In the genomic region with DNA sequence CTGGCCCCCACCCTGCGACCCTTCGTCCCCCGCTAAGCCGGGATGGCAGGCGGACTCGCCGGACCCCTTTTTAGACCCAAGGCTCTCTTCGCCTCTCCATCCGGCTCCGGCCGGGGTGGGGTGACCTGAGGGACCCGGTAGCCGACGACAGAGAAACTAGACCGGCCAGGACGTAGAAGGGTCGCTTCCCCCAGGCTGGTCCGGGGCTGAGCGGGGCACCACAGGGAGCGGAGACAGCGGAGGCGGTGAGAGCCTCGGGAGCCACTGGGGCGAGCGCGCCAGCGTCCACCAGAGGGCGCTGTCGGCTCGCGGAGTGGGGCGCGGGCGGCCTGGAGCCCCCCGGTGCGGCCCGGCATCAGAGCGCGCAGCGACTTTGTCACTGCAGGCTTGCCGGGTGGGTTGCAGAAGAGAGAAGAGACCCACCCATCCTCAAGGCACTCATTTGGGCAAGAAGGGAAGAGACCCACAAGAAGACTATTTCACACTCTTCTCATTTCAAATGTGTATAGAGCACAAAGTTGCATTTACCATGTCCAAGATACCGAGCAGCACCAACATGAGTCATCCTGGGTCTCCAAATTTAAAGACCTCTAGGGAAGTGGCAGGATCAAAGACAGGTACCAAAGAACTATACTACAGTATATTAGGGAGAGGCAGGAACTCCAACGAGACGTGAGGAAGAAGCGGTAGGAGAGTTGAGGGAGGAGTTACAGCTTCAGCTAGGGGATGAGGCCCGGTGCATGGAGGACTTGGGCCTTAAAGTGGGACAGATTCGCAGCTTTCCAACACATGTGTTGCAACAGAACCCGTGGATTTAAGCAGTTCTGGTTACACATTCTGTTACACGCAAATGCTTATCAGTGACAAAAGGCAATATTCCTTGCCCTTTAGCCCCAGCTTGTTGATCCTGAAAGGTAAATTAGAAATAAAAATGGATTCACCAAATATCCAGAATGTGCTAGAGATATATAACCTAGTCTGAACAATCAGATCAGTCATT, we compare ENCODE assay signal across 8 cellular contexts. TPM values are rescaled to one million over a fixed set of nuclear protein-coding genes. Genes with fewer than 3 reads are reported as not detected.
DNase-seq lines count a peak whose midpoint lies in the region; ATAC-seq, FAIRE-seq and TF ChIP-seq lines count a peak whose summit lies in the region.

No MANE protein-coding gene starts in this region.

- intact Hi-C loops in pancreas (cut with DNase I), result loop anchor here in 2 of 3 donors (5.0 to 10.0 kb wide), 2 partner anchors 131 to 293 kb away; no protein-coding TSS in a partner anchor
- intact Hi-C loops in upper lobe of right lung (cut with DNase I), result loop anchor here (5.0 kb wide), 1 partner anchor 283 kb away; no protein-coding TSS in a partner anchor

- no peaks in the 10 kb centered on the region for H3K36me3 Mint-ChIP-seq in activated naive CD4-positive, alpha-beta T cell treated with anti-CD3 and anti-CD28 coated beads, Interleukin-2, amount 50 U/mL, for 24 hours

- peaks cover 11% of the 10 kb centered on the region for H3K4me1 Mint-ChIP-seq in activated naive CD4-positive, alpha-beta T cell treated with anti-CD3 and anti-CD28 coated beads, Interleukin-2, amount 50 U/mL, for 24 hours

- H3K4me1 ChIP-seq in SJSA1 (replicated peaks), result peaks cover 10% of the 10 kb centered on the region
- no peaks in the 10 kb centered on the region for H3K4me1 ChIP-seq in cardiac muscle cell (ENCODE audit: low read depth)
- peaks cover 0 to 3% (median 0%) of the 10 kb centered on the region in 3 donors for H3K4me1 ChIP-seq in pancreas
- H3K4me1 ChIP-seq in upper lobe of right lung, result peaks cover 2% of the 10 kb centered on the region

- peak overlapping the region; percentile 73 for H3K4me3 Mint-ChIP-seq in activated naive CD4-positive, alpha-beta T cell treated with anti-CD3 and anti-CD28 coated beads, Interleukin-2, amount 50 U/mL, for 24 hours

- H3K36me3 ChIP-seq in SJSA1 (no peaks in the 10 kb centered on the region), cardiac muscle cell (no peaks in the 10 kb centered on the region), pancreas (no peaks in the 10 kb centered on the region), upper lobe of right lung (no peaks in the 10 kb centered on the region)

- TF ChIP-seq CTCF in cardiac muscle cell (IDR thresholded peaks at IDR 0.05; ENCODE audit: low read depth, low read length), result peak; percentile 88
- TF ChIP-seq CTCF in pancreas (IDR thresholded peaks at IDR 0.05), result peak; percentile 94 to 99 (median 96)
- TF ChIP-seq CTCF in upper lobe of right lung (IDR thresholded peaks at IDR 0.05), result peak; percentile 94

- H3K4me3 ChIP-seq in SJSA1 (peak overlapping the region; percentile 33), cardiac muscle cell (peak overlapping the region; percentile 25), pancreas (peak overlapping the region; percentile 10 to 68 (median 28)), upper lobe of right lung (peak overlapping the region; percentile 58)

- H3K27me3 ChIP-seq in SJSA1 (replicated peaks) (peaks cover 10% of the 10 kb centered on the region), cardiac muscle cell (peaks cover 41% of the 10 kb centered on the region), pancreas (no peaks in the 10 kb centered on the region), upper lobe of right lung (no peaks in the 10 kb centered on the region)

- H3K9me3 ChIP-seq in SJSA1 (replicated peaks) (no peaks in the 10 kb centered on the region), cardiac muscle cell (ENCODE audit: low read depth) (no peaks in the 10 kb centered on the region), pancreas (no peaks in the 10 kb centered on the region), upper lobe of right lung (no peaks in the 10 kb centered on the region)

- peak; percentile 85 for ATAC-seq in GM19397 (IDR thresholded peaks at IDR 0.05; ENCODE audit: unreplicated experiment)
- peak; percentile 98 to 99 (median 99) for ATAC-seq in pancreas
- ATAC-seq in upper lobe of right lung, result peak; percentile 99

- H3K27ac ChIP-seq in SJSA1, result no peak overlapping the region
- no peak overlapping the region for H3K27ac ChIP-seq in cardiac muscle cell
- no peak overlapping the region for H3K27ac ChIP-seq in pancreas
- H3K27ac ChIP-seq in upper lobe of right lung, result no peak overlapping the region

- WGBS in pancreas, 2 donors, result 12% methylated on average over 49 of the region's 49 CpGs

- no peak overlapping the region for H3K27ac Mint-ChIP-seq in activated naive CD4-positive, alpha-beta T cell treated with anti-CD3 and anti-CD28 coated beads, Interleukin-2, amount 50 U/mL, for 24 hours

- DNase-seq in CD1c-positive myeloid dendritic cell (ENCODE audit: extremely low spot score) (peak; percentile 90), HUDEP-2 (lab: John Stamatoyannopoulos, UW; ENCODE audit: unreplicated experiment in 76 of 76) (peak in 44 of 76 experiments; percentile 2 to 64 (median 30)), SJSA1 (ENCODE audit: low read depth in 1 of 2, low spot score in 2 of 2) (peak; percentile 60 to 61), cardiac muscle cell (ENCODE audit: low read depth in 1 of 2, low spot score in 1 of 2) (peak; percentile 68 to 85), pancreas (peak; percentile 46 to 95 (median 78)), upper lobe of right lung (peak; percentile 88)

- FAIRE-seq in pancreas (lab: Jason Lieb, UNC), result no peak

- H3K27me3 Mint-ChIP-seq in activated naive CD4-positive, alpha-beta T cell treated with anti-CD3 and anti-CD28 coated beads, Interleukin-2, amount 50 U/mL, for 24 hours, result peaks cover 8% of the 10 kb centered on the region

- H3K9me3 Mint-ChIP-seq in activated naive CD4-positive, alpha-beta T cell treated with anti-CD3 and anti-CD28 coated beads, Interleukin-2, amount 50 U/mL, for 24 hours, result no peaks in the 10 kb centered on the region

RNA-seq across cellular contexts. Expression of a gene that starts 7.6 kb away (rescaled TPM):
- total RNA-seq in SJSA1 (2014; rRNA removed; shearing (Covaris generic)), result 43.3 and 52.2 TPM in 2 replicates
- 11.3 and 13.2 TPM in 2 replicates for total RNA-seq in cardiac muscle cell
- polyA plus RNA-seq in cardiac muscle cell, result 19.2 and 26.0 TPM in 2 replicates
- total RNA-seq in pancreas, result 10 to 100 TPM in 3 of 6 donors, 1 to 10 TPM in 3; 8.2 to 19.4 (median 10.2) TPM
- 1 to 10 TPM; 4.0 to 5.8 TPM for polyA plus RNA-seq in pancreas
- total RNA-seq in upper lobe of right lung, result 65.6 TPM

RNA-seq across cellular contexts. Expression of a gene that starts 32.8 kb away (rescaled TPM):
- 15.9 and 21.9 TPM in 2 replicates for total RNA-seq in SJSA1 (2014; rRNA removed; shearing (Covaris generic))
- total RNA-seq in cardiac muscle cell (13.7 and 14.7 TPM in 2 replicates), pancreas (10 to 100 TPM in 5 of 6 donors, 1 to 10 TPM in 1; 9.7 to 15.4 (median 12.1) TPM), upper lobe of right lung (19.2 TPM)
- polyA plus RNA-seq in cardiac muscle cell (10.6 and 10.7 TPM in 2 replicates), pancreas (1 to 10 TPM; 3.2 to 4.6 TPM)

Comparison
In these comparisons a context has a peak if more than half of its experiments do, and no peak if none do; other contexts are left out.
1. DNase-seq: peak in every context shown above with its lines; median percentile 90 in CD1c-positive myeloid dendritic cell; 88 in upper lobe of right lung; 78 in pancreas; 76 in cardiac muscle cell; 60 in SJSA1; 30 in HUDEP-2.